In the genomic region with DNA sequence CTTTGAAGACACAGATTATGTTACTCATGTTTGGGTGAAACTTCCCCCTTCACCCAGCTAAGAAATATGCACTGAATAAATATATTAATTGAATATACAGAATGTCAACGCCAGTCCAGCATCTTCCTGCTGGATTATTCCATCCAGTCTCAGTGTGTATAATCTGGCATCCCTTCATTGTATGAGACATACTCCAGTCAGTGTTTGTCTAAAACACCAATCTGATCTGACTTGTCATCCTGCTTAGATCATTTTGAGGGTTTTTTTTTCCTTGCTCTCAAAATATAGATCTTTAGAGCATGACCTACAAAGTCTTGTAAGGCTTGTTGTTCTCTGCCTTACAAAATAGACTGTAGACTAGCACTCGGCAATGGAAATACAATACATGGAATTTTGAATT, we compare ENCODE assay signal across 21 cellular contexts.
"Had no signal": no experiment of that assay in that cellular context is flagged by ENCODE, and none has a peak within 500 bp of the region (broad histone marks: within the 10 kb centered on the region; RNA-seq: fewer than 3 reads in every experiment).

No MANE protein-coding gene starts in this region.

- H3K36me3 ChIP-seq: cardiac muscle cell, colonic mucosa, prostate gland, right lobe of liver, spleen, upper lobe of left lung, WERI-Rb-1 had no signal

- H3K9me3 Mint-ChIP-seq: activated CD4-positive, alpha-beta memory T cell treated with anti-CD3 and anti-CD28 coated beads, Interleukin-2, amount 10 ng/mL, durations not matched to agents 7 days and 5 days; activated naive CD8-positive, alpha-beta T cell treated with anti-CD3 and anti-CD28 coated beads, Interleukin-2, amount 10 ng/mL, durations not matched to agents 7 days and 5 days; effector memory CD8-positive, alpha-beta T cell; T-cell had no signal

- H3K4me3 Mint-ChIP-seq: activated CD4-positive, alpha-beta memory T cell treated with anti-CD3 and anti-CD28 coated beads, Interleukin-2, amount 10 ng/mL, durations not matched to agents 7 days and 5 days; activated CD4-positive, alpha-beta T cell treated with anti-CD3 and anti-CD28 coated beads for 36 hours; activated naive CD8-positive, alpha-beta T cell treated with anti-CD3 and anti-CD28 coated beads, Interleukin-2, amount 10 ng/mL, durations not matched to agents 7 days and 5 days; effector memory CD8-positive, alpha-beta T cell; naive thymus-derived CD4-positive, alpha-beta T cell; stimulated activated memory B cell treated with anti-CD40 and anti-IgM and Interleukin-4, amounts not matched to agents 10 μg/mL and 1 μg/mL and 100 μg/mL, for 72 hours; T-cell had no signal

- H3K27ac ChIP-seq: colonic mucosa, prostate gland, right lobe of liver, upper lobe of left lung, WERI-Rb-1 had no signal

- ATAC-seq: activated CD4-positive, alpha-beta T cell treated with anti-CD3 and anti-CD28 coated beads for 36 hours; effector memory CD8-positive, alpha-beta T cell; T-cell had no signal

- H3K36me3 Mint-ChIP-seq: activated naive CD8-positive, alpha-beta T cell treated with anti-CD3 and anti-CD28 coated beads, Interleukin-2, amount 10 ng/mL, durations not matched to agents 7 days and 5 days; stimulated activated memory B cell treated with anti-CD40 and anti-IgM and Interleukin-4, amounts not matched to agents 10 μg/mL and 1 μg/mL and 100 μg/mL, for 72 hours had no signal

- H3K27me3 Mint-ChIP-seq: activated CD4-positive, alpha-beta memory T cell treated with anti-CD3 and anti-CD28 coated beads, Interleukin-2, amount 10 ng/mL, durations not matched to agents 7 days and 5 days; activated CD4-positive, alpha-beta T cell treated with anti-CD3 and anti-CD28 coated beads for 36 hours; effector memory CD8-positive, alpha-beta T cell; naive thymus-derived CD4-positive, alpha-beta T cell; stimulated activated memory B cell treated with anti-CD40 and anti-IgM and Interleukin-4, amounts not matched to agents 10 μg/mL and 1 μg/mL and 100 μg/mL, for 72 hours; T-cell had no signal

- H3K9me3 ChIP-seq: colonic mucosa, prostate gland, right lobe of liver, spleen, upper lobe of left lung had no signal

- H3K27me3 ChIP-seq: cardiac muscle cell, colonic mucosa, right lobe of liver, spleen, upper lobe of left lung had no signal

- DNase-seq: activated CD4-positive, alpha-beta memory T cell treated with anti-CD3 and anti-CD28 coated beads, Interleukin-2, amount 10 ng/mL, durations not matched to agents 7 days and 5 days; activated CD4-positive, alpha-beta T cell treated with anti-CD3 and anti-CD28 coated beads for 36 hours; activated CD8-positive, alpha-beta memory T cell treated with anti-CD3 and anti-CD28 coated beads, Interleukin-2, amount 50 U/mL, for 48 hours; activated naive CD8-positive, alpha-beta T cell treated with anti-CD3 and anti-CD28 coated beads, Interleukin-2, amount 10 ng/mL, durations not matched to agents 7 days and 5 days; aorta; colonic mucosa; effector memory CD8-positive, alpha-beta T cell; left cardiac atrium; naive thymus-derived CD4-positive, alpha-beta T cell; right lobe of liver; spleen; stimulated activated CD4-positive, alpha-beta T cell treated with anti-CD3 and anti-CD28 coated beads, Interleukin-1b, Interleukin-23, amount 100 ng/mL, for 48 hours; substantia nigra; T-cell; T1000; upper lobe of left lung; WERI-Rb-1 had no signal

- H3K4me1 Mint-ChIP-seq: activated CD4-positive, alpha-beta memory T cell treated with anti-CD3 and anti-CD28 coated beads, Interleukin-2, amount 10 ng/mL, durations not matched to agents 7 days and 5 days; activated CD4-positive, alpha-beta T cell treated with anti-CD3 and anti-CD28 coated beads for 36 hours; activated naive CD8-positive, alpha-beta T cell treated with anti-CD3 and anti-CD28 coated beads, Interleukin-2, amount 10 ng/mL, durations not matched to agents 7 days and 5 days; naive thymus-derived CD4-positive, alpha-beta T cell; T-cell had no signal

- H3K27ac Mint-ChIP-seq: activated CD4-positive, alpha-beta memory T cell treated with anti-CD3 and anti-CD28 coated beads, Interleukin-2, amount 10 ng/mL, durations not matched to agents 7 days and 5 days; activated CD4-positive, alpha-beta T cell treated with anti-CD3 and anti-CD28 coated beads for 36 hours; activated naive CD8-positive, alpha-beta T cell treated with anti-CD3 and anti-CD28 coated beads, Interleukin-2, amount 10 ng/mL, durations not matched to agents 7 days and 5 days; naive thymus-derived CD4-positive, alpha-beta T cell; stimulated activated memory B cell treated with anti-CD40 and anti-IgM and Interleukin-4, amounts not matched to agents 10 μg/mL and 1 μg/mL and 100 μg/mL, for 72 hours; T-cell had no signal

- H3K4me3 ChIP-seq: cardiac muscle cell, colonic mucosa, lung, prostate gland, right lobe of liver, spleen, upper lobe of left lung had no signal

- H3K4me1 ChIP-seq: colonic mucosa, prostate gland, right lobe of liver, upper lobe of left lung had no signal
